ENCODE assay signal across 16 cellular contexts in the genomic region with DNA sequence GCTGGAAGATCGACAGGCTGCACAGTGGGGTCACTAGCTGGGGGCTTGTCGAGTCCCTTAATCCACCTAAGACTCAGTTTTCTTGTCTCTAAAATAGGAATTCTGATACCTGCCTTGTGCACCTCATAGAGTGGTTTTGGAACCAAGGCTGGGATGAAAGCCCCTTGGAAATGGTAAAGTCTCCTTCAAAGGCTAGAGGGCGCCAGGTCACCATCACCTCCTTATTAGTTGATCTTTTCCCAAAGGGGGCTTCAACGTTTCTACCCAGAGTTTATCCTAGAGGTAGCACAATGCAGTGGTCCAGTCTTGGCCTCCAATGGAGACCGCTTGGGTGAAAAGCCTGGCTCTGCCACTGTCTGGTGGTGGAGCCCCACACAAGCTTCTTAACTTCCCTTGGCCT.
A peak's percentile ranks its signal among the peaks of the same experiment; 100 is the strongest.
DNase-seq lines count a peak whose midpoint lies in the region; ATAC-seq and TF ChIP-seq lines count a peak whose summit lies in the region.
"Had no signal": no experiment of that assay in that cellular context is flagged by ENCODE, and none has a peak within 500 bp of the region (broad histone marks: within the 10 kb centered on the region; RNA-seq: fewer than 3 reads in every experiment).

No MANE protein-coding gene starts in this region.

- no peak overlapping the region for H3K9ac ChIP-seq in H9 (ENCODE audit: extremely low read depth, insufficient read length, low read length)
- H3K9ac ChIP-seq: KMS-11 had no signal

- H2BK12ac ChIP-seq in H9 (ENCODE audit: insufficient read length, low read depth, low read length): no peak overlapping the region

- no peak overlapping the region for H2AK5ac ChIP-seq in H9 (ENCODE audit: insufficient read length, low read length)

- no peaks in the 10 kb centered on the region for H3K79me2 ChIP-seq in H9 (ENCODE audit: insufficient read depth, low read length)

- no peaks in the 10 kb centered on the region for H3K9me3 ChIP-seq in H9 (ENCODE audit: control insufficient read depth, low read depth, low read length)

- no peak overlapping the region for H3K14ac ChIP-seq in H9 (ENCODE audit: insufficient read depth, low read length)

- H3K27ac Mint-ChIP-seq in H9: no peak overlapping the region

- no peak overlapping the region for H3K4me2 ChIP-seq in H9 (ENCODE audit: insufficient read depth, insufficient read length, low read length)
- H3K4me2 ChIP-seq: KMS-11 had no signal

- no peak overlapping the region for H4K91ac ChIP-seq in H9 (ENCODE audit: insufficient read length, low read depth, low read length)

- peaks cover 6 to 12% of the 10 kb centered on the region in 2 experiments for H3K4me1 Mint-ChIP-seq in H9

- H3K56ac ChIP-seq in H9 (ENCODE audit: insufficient read length, low read depth, low read length): no peak overlapping the region

- no peaks in the 10 kb centered on the region; a peak in 1 of 5 replicates for H3K9me3 Mint-ChIP-seq in H9

- no peaks in the 10 kb centered on the region for H3K79me1 ChIP-seq in H9 (ENCODE audit: insufficient read depth, low read depth, low read length, poor library complexity, severe bottlenecking)

- no peak overlapping the region for H3K4ac ChIP-seq in H9 (ENCODE audit: low read depth, low read length)

- no peak overlapping the region for H4K8ac ChIP-seq in H9 (replicated peaks; ENCODE audit: insufficient read length, low read depth, low read length)

- WGBS in H9 (ENCODE audit: extremely low coverage, insufficient read length, low lambda C conversion rate): no CpG with 5 or more reads among the region's 5 CpGs

- no peak overlapping the region for H3K18ac ChIP-seq in H9 (ENCODE audit: insufficient read length, low read depth, low read length)

- H3K4me3 Mint-ChIP-seq in H9: no peak overlapping the region

- no peak overlapping the region for H2BK120ac ChIP-seq in H9 (ENCODE audit: low read depth, low read length, poor library complexity, severe bottlenecking)

- ATAC-seq in GM19351 (IDR thresholded peaks at IDR 0.05; ENCODE audit: unreplicated experiment) (no peak), GM19455 (IDR thresholded peaks at IDR 0.05; ENCODE audit: unreplicated experiment) (no peak)
- ATAC-seq: GM12878 had no signal

- no peak overlapping the region for H2BK5ac ChIP-seq in H9 (ENCODE audit: insufficient read length, low read length)

- no peaks in the 10 kb centered on the region for H4K20me1 ChIP-seq in H9 (ENCODE audit: control insufficient read depth, insufficient read depth, insufficient read length)

- no peak overlapping the region for H4K5ac ChIP-seq in H9 (ENCODE audit: insufficient read length, low read depth, low read length)

- H3K23me2 ChIP-seq in H9 (ENCODE audit: insufficient read length, low read depth, low read length, poor library complexity, severe bottlenecking): no peaks in the 10 kb centered on the region

- H2BK15ac ChIP-seq in H9 (ENCODE audit: low read depth, low read length): no peak overlapping the region

- no peaks in the 10 kb centered on the region for H3K27me3 ChIP-seq in H9 (ENCODE audit: insufficient read depth, low read length)

- H3K27ac ChIP-seq in H9 (ENCODE audit: insufficient read length, low read depth, low read length): no peak overlapping the region
- H3K27ac ChIP-seq: 22Rv1, KMS-11 had no signal

- H3K23ac ChIP-seq in H9 (ENCODE audit: insufficient read length, low read depth, low read length): no peak overlapping the region

- DNase-seq in DMS 273 (lab: John Stamatoyannopoulos, UW; ENCODE audit: unreplicated experiment) (peak; percentile 6), DMS 273 treated with DMSO at 0.1 percent for 48 hours (lab: John Stamatoyannopoulos, UW) (no peak), H9 (no peak), SK-MEL-5 (ENCODE audit: low read depth, low spot score) (peak; percentile 9), mesenteric fat pad (ENCODE audit: low spot score) (peak; percentile 4), NCI-H774 (lab: John Stamatoyannopoulos, UW) (no peak)
- DNase-seq: C1 segment of cervical spinal cord, DMS153, EL, NCI-H1930, SHP77 treated with DMSO at 0.1 percent for 48 hours had no signal

- no peak overlapping the region for H2BK20ac ChIP-seq in H9 (ENCODE audit: low read depth, low read length, poor library complexity, severe bottlenecking)

- no peak overlapping the region for H2AFZ ChIP-seq in H9 (ENCODE audit: low read length)

- H3K4me1 ChIP-seq in H9 (ENCODE audit: insufficient read depth, low read length): peaks cover 2% of the 10 kb centered on the region; the same call in 1 of the 2 replicates

- peaks cover 2% of the 10 kb centered on the region; the same call in 1 of the 2 replicates for H3K27me3 Mint-ChIP-seq in H9 (ENCODE audit: low read depth)

- H3K36me3 Mint-ChIP-seq in H9 (ENCODE audit: insufficient read depth in 1 of 3, low read depth in 3 of 3): no peaks in the 10 kb centered on the region

- TF ChIP-seq CTCF in H9 (conservative IDR thresholded peaks at IDR 0.05): peak; percentile 61; the same call in 2 of the 3 replicates

- in situ Hi-C loops in SK-MEL-5 (cut with HindIII; ENCODE audit: low pct_unique_long_range_greater_than_20kb, low sequenced_read_pairs): no loop called here

- no peak overlapping the region for H3T11ph ChIP-seq in H9 (ENCODE audit: low read length)

Comparison
In these comparisons a context has a peak if more than half of its experiments do, and no peak if none do; other contexts are left out.
1. DNase-seq: peak in DMS 273 (single experiment), SK-MEL-5 (single experiment) and mesenteric fat pad (single experiment); none in DMS 273 treated with DMSO at 0.1 percent for 48 hours (single experiment), H9 (single experiment) and NCI-H774 (single experiment).